In genomic region chr4:67725132-67725531, GRCh38 we compare ENCODE assay signal across 30 cellular contexts. TPM values are rescaled to one million over a fixed set of nuclear protein-coding genes. Genes with fewer than 3 reads are reported as not detected.
A peak's percentile ranks its signal among the peaks of the same experiment; 100 is the strongest.
DNase-seq lines count a peak whose midpoint lies in the region; ATAC-seq and TF ChIP-seq lines count a peak whose summit lies in the region.
"Had no signal": no experiment of that assay in that cellular context is flagged by ENCODE, and none has a peak within 500 bp of the region (broad histone marks: within the 10 kb centered on the region; RNA-seq: fewer than 3 reads in every experiment).

No MANE protein-coding gene starts in this region.

- DNase-seq in GM23248 (no peak), SK-MEL-5 (ENCODE audit: low read depth, low spot score) (peak; percentile 76), epithelial cell of prostate (ENCODE audit: low read depth, low spot score) (peak; percentile 95), medulla oblongata (ENCODE audit: extremely low spot score) (peak; percentile 12), ovary (no peak), GM10248 (ENCODE audit: extremely low spot score) (no peak)
- DNase-seq in central memory CD4-positive, alpha-beta T cell: no peak
- DNase-seq: activated CD4-positive, alpha-beta T cell treated with anti-CD3 and anti-CD28 coated beads for 1 hour; activated CD8-positive, alpha-beta T cell treated with anti-CD3 and anti-CD28 coated beads, Interleukin-2, amount 10 ng/mL, durations not matched to agents 7 days and 5 days; anterior cingulate cortex; DMS153; GOT3; heart right ventricle; IMR-90; NCI-H1092; NCI-H1694 treated with DMSO at 0.1 percent for 48 hours; NCI-H510A; NK-92 treated with Interleukin-12 subunit alpha and Interleukin-12 subunit beta, amount 100 ng/mL, for 24 hours; small intestine; stimulated activated CD4-positive, alpha-beta T cell treated with anti-CD3 and anti-CD28 coated beads, Interleukin-1b, Interleukin-23, amount 100 ng/mL, for 48 hours; stimulated activated CD8-positive, alpha-beta memory T cell treated with anti-CD3 and anti-CD28 coated beads, Interleukin-4, amount 100 ng/mL, for 48 hours; stimulated activated naive CD8-positive, alpha-beta T cell treated with anti-CD3 and anti-CD28 coated beads, Interleukin-15, amount 100 ng/mL, for 72 hours had no signal

- H3F3A ChIP-seq in GM23248 (ENCODE audit: insufficient read depth): peaks cover 28% of the 10 kb centered on the region

- H3K4me1 ChIP-seq in GM23248 (ENCODE audit: insufficient read depth) (peaks cover 38% of the 10 kb centered on the region), ovary (ENCODE audit: insufficient read depth) (no peaks in the 10 kb centered on the region)
- H3K4me1 ChIP-seq: BLaER1, tibial nerve had no signal

- peak overlapping the region; percentile 31 for H3K4me2 ChIP-seq in GM23248 (ENCODE audit: unreplicated experiment)
- H3K4me2 ChIP-seq: BLaER1 had no signal

- no peak overlapping the region for H2AFZ ChIP-seq in GM23248

- no peaks in the 10 kb centered on the region for H4K20me1 ChIP-seq in GM23248 (ENCODE audit: insufficient read depth)
- H4K20me1 ChIP-seq: BLaER1 had no signal

- H3K9me3 ChIP-seq in GM23248 (ENCODE audit: low read depth): no peaks in the 10 kb centered on the region
- no peaks in the 10 kb centered on the region for H3K9me3 ChIP-seq in ovary
- H3K9me3 ChIP-seq: BLaER1 had no signal

- CTCF ChIA-PET in GM10248 (lab: Yijun Ruan, JAX): interaction anchor here (1.4 to 1.9 kb wide), 2 partner anchors 10 kb away, joined by 3 to 6 read pairs; no protein-coding TSS in a partner anchor

- no peak for TF ChIP-seq POLR2A in ovary (IDR thresholded peaks at IDR 0.05)

- WGBS in GM23248 (ENCODE audit: low coverage in 1 of 2, low lambda C conversion rate in 2 of 2, missing lambda C conversion rate in 2 of 2), 2 experiments: 95 to 97% methylated on average over 1 of the region's 1 CpG
- 94 to 97% (median 94%) methylated on average over 1 of the region's 1 CpG for WGBS in ovary, 3 donors

- no peak overlapping the region for H3K4me3 ChIP-seq in GM23248
- no peak overlapping the region for H3K4me3 ChIP-seq in ovary
- H3K4me3 ChIP-seq: BLaER1, heart right ventricle, tibial nerve had no signal

- no peak for ATAC-seq in GM21786 (IDR thresholded peaks at IDR 0.05; ENCODE audit: unreplicated experiment)
- ATAC-seq: activated CD8-positive, alpha-beta T cell treated with anti-CD3 and anti-CD28 coated beads, Interleukin-2, amount 10 ng/mL, durations not matched to agents 7 days and 5 days; Panc1; stimulated activated naive CD8-positive, alpha-beta T cell treated with anti-CD3 and anti-CD28 coated beads, Interleukin-15, amount 100 ng/mL, for 72 hours had no signal

- intact Hi-C loops in ovary (cut with DNase I): no loop called here

- no peaks in the 10 kb centered on the region for H3K36me3 ChIP-seq in GM23248 (ENCODE audit: low read depth)
- H3K36me3 ChIP-seq in ovary: no peaks in the 10 kb centered on the region

- no peak for TF ChIP-seq EP300 in ovary (IDR thresholded peaks at IDR 0.05)

- no peak overlapping the region for H3K9ac ChIP-seq in GM23248
- H3K9ac ChIP-seq: BLaER1 had no signal

- no peak overlapping the region for H3K27ac ChIP-seq in GM23248
- peak overlapping the region; percentile 97 for H3K27ac ChIP-seq in epithelial cell of prostate
- no peak overlapping the region for H3K27ac ChIP-seq in ovary
- H3K27ac ChIP-seq: BLaER1, heart right ventricle, tibial nerve had no signal

- in situ Hi-C loops in GM23248 (cut with MboI) (no loop called here), SK-MEL-5 (cut with HindIII; ENCODE audit: low pct_unique_long_range_greater_than_20kb, low sequenced_read_pairs) (no loop called here)

- H3K79me2 ChIP-seq in GM23248 (ENCODE audit: insufficient read depth): no peaks in the 10 kb centered on the region

- no peaks in the 10 kb centered on the region for H3K9me2 ChIP-seq in GM23248 (ENCODE audit: insufficient read depth)

- POLR2A ChIA-PET in GM10248 (lab: Yijun Ruan, JAX): no interaction called here

- no peaks in the 10 kb centered on the region for H3K27me3 ChIP-seq in GM23248 (replicated peaks; ENCODE audit: insufficient read depth)
- H3K27me3 ChIP-seq in ovary: no peaks in the 10 kb centered on the region
- H3K27me3 ChIP-seq: BLaER1, heart right ventricle, tibial nerve had no signal

- TF ChIP-seq CTCF in ovary (IDR thresholded peaks at IDR 0.05): no peak
- no peak for TF ChIP-seq CTCF in GM10248 (IDR thresholded peaks at IDR 0.05; ENCODE audit: control extremely low read depth, extremely low read depth, low read depth, missing control alignments)

RNA-seq across cellular contexts. Expression of gene UBA6, which starts 24.2 kb away (rescaled TPM):
- total RNA-seq in GM23248 (2014; rRNA removed; shearing (Covaris generic)): 61.9 and 250 TPM in 2 replicates
- 32.6 and 38.8 TPM in 2 replicates for polyA plus RNA-seq in GM23248 (2016; fragmentation: Nextera tagmentation; extraction: Ambion mirVana)
- total RNA-seq in SK-MEL-5 (2014; rRNA removed; shearing (Covaris generic)): 43.8 and 51.3 TPM in 2 replicates
- 6.9 and 23.0 TPM in 2 replicates for polyA plus RNA-seq in SK-MEL-5 (2015; cell fraction: cytosol; rRNA removed)
- polyA plus RNA-seq in SK-MEL-5 (2015; cell fraction: nucleus; rRNA removed): 44.3 and 56.8 TPM in 2 replicates
- 10 to 100 TPM; 33.4 to 51.7 (median 40.5) TPM for total RNA-seq in ovary
- polyA plus RNA-seq in ovary: 10 to 100 TPM in 1 of 2 donors, 1 to 10 TPM in 1; 7.4 to 16.0 TPM

RNA-seq across cellular contexts. Expression of gene GNRHR, which starts 29.1 kb away (rescaled TPM):
- total RNA-seq in GM23248 (2014; rRNA removed; shearing (Covaris generic)): not detected in 2 replicates
- polyA plus RNA-seq in GM23248 (2016; fragmentation: Nextera tagmentation; extraction: Ambion mirVana) (0.08 TPM in 1 of 2 replicates, not detected in the other), ovary (under 1 TPM; 0.10 to 0.15 TPM)
- not detected in 2 replicates for total RNA-seq in SK-MEL-5 (2014; rRNA removed; shearing (Covaris generic))
- not detected in 2 replicates for polyA plus RNA-seq in SK-MEL-5 (2015; cell fraction: cytosol; rRNA removed)
- polyA plus RNA-seq in SK-MEL-5 (2015; cell fraction: nucleus; rRNA removed): not detected in 2 replicates
- under 1 TPM in 1 of 7 donors, not detected in 6; 0.11 TPM for total RNA-seq in ovary
- total RNA-seq: activated CD8-positive, alpha-beta T cell treated with anti-CD3 and anti-CD28 coated beads, Interleukin-2, amount 10 ng/mL, durations not matched to agents 7 days and 5 days; dermis microvascular lymphatic vessel endothelial cell; heart right ventricle; IMR-90; mesenteric fat pad; myocyte; T-helper 1 cell treated with Interleukin-12 subunit alpha and Interleukin-12 subunit beta and Interleukin-4 antibody, amounts not matched to agents 30 ng/mL and 1 ng/mL, for 36 hours; tibial nerve had no signal
- polyA plus RNA-seq: heart right ventricle, IMR-90, small intestine had no signal

Comparison
In these comparisons a context has a peak if more than half of its experiments do, and no peak if none do; other contexts are left out.
1. DNase-seq: peak in SK-MEL-5 (single experiment), epithelial cell of prostate (single experiment) and medulla oblongata (single experiment); none in GM23248 (single experiment), central memory CD4-positive, alpha-beta T cell (single experiment), ovary (0 of 5) and GM10248 (single experiment).